35 cellular contexts compared by ENCODE assay signal in the genomic region with DNA sequence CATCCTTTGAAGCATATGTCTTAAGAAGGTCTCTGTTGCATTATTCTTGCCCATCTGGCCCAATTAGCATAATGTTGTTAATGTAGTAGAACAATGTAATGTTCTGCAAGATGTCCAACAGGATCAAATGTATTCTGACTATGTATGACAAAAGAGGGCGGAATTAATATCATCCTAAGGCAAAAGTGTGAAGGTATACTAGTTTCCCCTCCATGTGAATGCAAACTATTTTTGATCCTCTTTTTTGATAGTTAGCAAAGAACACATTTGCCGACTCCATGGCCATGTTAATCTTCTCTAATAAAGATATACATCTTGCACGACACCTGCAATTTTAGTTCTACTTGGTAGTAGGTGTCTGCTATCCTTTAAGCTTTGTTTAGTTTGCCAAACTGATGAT.
"Had no signal": no experiment of that assay in that cellular context is flagged by ENCODE, and none has a peak within 500 bp of the region (broad histone marks: within the 10 kb centered on the region; RNA-seq: fewer than 3 reads in every experiment).

No MANE protein-coding gene starts in this region.

- DNase-seq: Kasumi-1, MG63, MM.1S, MV-4-11, NCI-H1048, NCI-H1092, NCI-H1092 treated with DMSO at 0.1 percent for 48 hours, NCI-H1105, NCI-H1105 treated with DMSO at 0.1 percent for 48 hours, NCI-H1417, NCI-H1417 treated with DMSO at 0.1 percent for 48 hours, NCI-H1436, NCI-H1436 treated with DMSO at 0.1 percent for 48 hours, NCI-H146, NCI-H1694, NCI-H1694 treated with DMSO at 0.1 percent for 48 hours, NCI-H187, NCI-H187 treated with DMSO at 0.1 percent for 48 hours, NCI-H1930, NCI-H2029, NCI-H2029 treated with DMSO at 0.1 percent for 48 hours, NCI-H2081, NCI-H2081 treated with DMSO at 0.1 percent for 48 hours, NCI-H2107, NCI-H2171, NCI-H2171 treated with DMSO at 0.1 percent for 48 hours, NCI-H2227 treated with DMSO at 0.1 percent for 48 hours, NCI-H226, NCI-H345, NCI-H446, NCI-H446 treated with DMSO at 0.1 percent for 48 hours, NCI-H510A, NCI-H510A treated with DMSO at 0.1 percent for 48 hours, NCI-H524, NCI-H524 treated with DMSO at 0.1 percent for 48 hours had no signal

- H3K9me3 ChIP-seq: MG63 had no signal

- H3K36me3 ChIP-seq: MG63 had no signal

- H3K4me3 ChIP-seq: MG63 had no signal
